Comparison of ENCODE assay signal across 32 cellular contexts in genomic region chr11:58741127-58741526, GRCh38. TPM values are rescaled to one million over a fixed set of nuclear protein-coding genes. Genes with fewer than 3 reads are reported as not detected.
"Had no signal": no experiment of that assay in that cellular context is flagged by ENCODE, and none has a peak within 500 bp of the region (broad histone marks: within the 10 kb centered on the region; RNA-seq: fewer than 3 reads in every experiment).

No MANE protein-coding gene starts in this region.

- H3K36me3 Mint-ChIP-seq: natural killer cell, neural progenitor cell, type B pancreatic cell had no signal

- DNase-seq: naive thymus-derived CD4-positive, alpha-beta T cell; natural killer cell; occipital lobe; ovary; psoas muscle; right cardiac atrium; spleen; stimulated activated CD4-positive, alpha-beta T cell treated with anti-CD3 and anti-CD28 coated beads, Interleukin-12 subunit alpha, Interleukin-12 subunit beta, amount 100 ng/mL, for 4 hours; stimulated activated CD4-positive, alpha-beta T cell treated with anti-CD3 and anti-CD28 coated beads, Interleukin-1b, Interleukin-23, amount 100 ng/mL, for 48 hours; stimulated activated CD4-positive, alpha-beta T cell treated with anti-CD3 and anti-CD28 coated beads, Interleukin-4, amount 100 ng/mL, for 1 hour; stimulated activated CD4-positive, alpha-beta T cell treated with anti-CD3 and anti-CD28 coated beads, Interleukin-4, amount 100 ng/mL, for 4 hours; stimulated activated CD8-positive, alpha-beta memory T cell treated with anti-CD3 and anti-CD28 coated beads, Interleukin-4, amount 100 ng/mL, for 48 hours; stimulated activated naive CD4-positive, alpha-beta T cell; stomach; thyroid gland; uterus had no signal

- H3K27me3 Mint-ChIP-seq: progenitor cell of endocrine pancreas, type B pancreatic cell had no signal

- H3K4me2 ChIP-seq: neural progenitor cell, smooth muscle cell had no signal

- H3K4me3 Mint-ChIP-seq: natural killer cell; nephron; neural progenitor cell; stimulated activated memory B cell treated with anti-CD40 and anti-IgM and Interleukin-4, amounts not matched to agents 10 μg/mL and 1 μg/mL and 100 μg/mL, for 72 hours; stimulated activated naive CD8-positive, alpha-beta T cell treated with anti-CD3 and anti-CD28 coated beads, Interleukin-15, Interleukin-2, amounts not matched to agents 100 ng/mL and 50 ng/mL, for 24 hours; type B pancreatic cell had no signal

- H2AFZ ChIP-seq: neural progenitor cell, parathyroid adenoma had no signal

- H3K36me3 ChIP-seq: neural progenitor cell, ovary, spleen, stomach, thoracic aorta, thyroid gland, tibial nerve, upper lobe of right lung, uterus had no signal

- H3K4me3 ChIP-seq: neural progenitor cell, ovary, psoas muscle, skin epidermis, smooth muscle cell, spleen, stomach, thoracic aorta, thyroid gland, tibial nerve, upper lobe of right lung, uterus had no signal

- H3K9me3 Mint-ChIP-seq: type B pancreatic cell had no signal

- ATAC-seq: naive thymus-derived CD4-positive, alpha-beta T cell; natural killer cell; psoas muscle; right cardiac atrium; sciatic nerve; stimulated activated memory B cell treated with anti-CD40 and anti-IgM and Interleukin-4, amounts not matched to agents 10 μg/mL and 1 μg/mL and 100 μg/mL, for 72 hours; upper lobe of right lung had no signal

- H3K9ac ChIP-seq: neural progenitor cell, parathyroid adenoma had no signal

- H3K27ac ChIP-seq: neural progenitor cell, ovary, parathyroid adenoma, psoas muscle, skin epidermis, spleen, stomach, thoracic aorta, thyroid gland, tibial nerve, upper lobe of right lung, uterus had no signal

- H3K4me1 ChIP-seq: neural progenitor cell, parathyroid adenoma, psoas muscle, spleen, stomach, thyroid gland, tibial nerve, upper lobe of right lung, uterus had no signal

- H3K27me3 ChIP-seq: neural progenitor cell, ovary, stomach, thyroid gland, tibial nerve, upper lobe of right lung, uterus had no signal

- H3K4me1 Mint-ChIP-seq: natural killer cell; neural progenitor cell; stimulated activated memory B cell treated with anti-CD40 and anti-IgM and Interleukin-4, amounts not matched to agents 10 μg/mL and 1 μg/mL and 100 μg/mL, for 72 hours had no signal

- H3K9me3 ChIP-seq: psoas muscle, thoracic aorta, thyroid gland, upper lobe of right lung, uterus had no signal

- H3K79me2 ChIP-seq: parathyroid adenoma had no signal

- H3K27ac Mint-ChIP-seq: natural killer cell; nephron; neural progenitor cell; progenitor cell of endocrine pancreas; stimulated activated memory B cell treated with anti-CD40 and anti-IgM and Interleukin-4, amounts not matched to agents 10 μg/mL and 1 μg/mL and 100 μg/mL, for 72 hours; stimulated activated naive CD8-positive, alpha-beta T cell treated with anti-CD3 and anti-CD28 coated beads, Interleukin-15, Interleukin-2, amounts not matched to agents 100 ng/mL and 50 ng/mL, for 24 hours; type B pancreatic cell had no signal

RNA-seq across cellular contexts. Expression of gene GLYAT, which starts 9.4 kb away (rescaled TPM):
- total RNA-seq: naive thymus-derived CD4-positive, alpha-beta T cell; natural killer cell; osteoblast; progenitor cell of endocrine pancreas; smooth muscle cell; spleen; stomach; thoracic aorta; thyroid gland; upper lobe of right lung; urinary bladder; uterus had no signal
- polyA plus RNA-seq: naive thymus-derived CD4-positive, alpha-beta T cell; neural cell; ovary; smooth muscle cell; spleen; stomach had no signal
